Comparison of ENCODE assay signal across 15 cellular contexts in genomic region chr10:68828833-68829232, GRCh38. TPM values are rescaled to one million over a fixed set of nuclear protein-coding genes. Genes with fewer than 3 reads are reported as not detected.
DNase-seq lines count a peak whose midpoint lies in the region; ATAC-seq and TF ChIP-seq lines count a peak whose summit lies in the region.
"Had no signal": no experiment of that assay in that cellular context is flagged by ENCODE, and none has a peak within 500 bp of the region (broad histone marks: within the 10 kb centered on the region; RNA-seq: fewer than 3 reads in every experiment).

No MANE protein-coding gene starts in this region.

- H3K27ac Mint-ChIP-seq in activated naive CD8-positive, alpha-beta T cell = peak overlapping the region; percentile 16
- no peak overlapping the region for H3K27ac Mint-ChIP-seq in activated naive CD8-positive, alpha-beta T cell treated with anti-CD3 and anti-CD28 coated beads for 36 hours
- H3K27ac Mint-ChIP-seq in immature natural killer cell = no peak overlapping the region

- peaks cover 7% of the 10 kb centered on the region; the same call in 1 of the 2 replicates for H3K4me1 ChIP-seq in Panc1 (ENCODE audit: control insufficient read depth, insufficient read depth, low read length)
- H3K4me1 ChIP-seq: BE2C had no signal

- H3K4me3 ChIP-seq in Panc1 (ENCODE audit: low read depth in 2 of 2, low read length in 2 of 2) = no peak overlapping the region

- TF ChIP-seq CTCF in Panc1 (IDR thresholded peaks at IDR 0.05) = no peak

- in situ Hi-C loops in Panc1 (cut with HindIII; ENCODE audit: low pct_unique_long_range_greater_than_20kb, low sequenced_read_pairs) = no loop called here

- H3K36me3 ChIP-seq in Panc1 (ENCODE audit: control insufficient read depth, insufficient read depth, low read length) = no peaks in the 10 kb centered on the region
- H3K36me3 ChIP-seq: BE2C, neutrophil had no signal

- no peaks in the 10 kb centered on the region for H3K36me3 Mint-ChIP-seq in activated naive CD8-positive, alpha-beta T cell
- H3K36me3 Mint-ChIP-seq in activated naive CD8-positive, alpha-beta T cell treated with anti-CD3 and anti-CD28 coated beads for 36 hours = no peaks in the 10 kb centered on the region
- H3K36me3 Mint-ChIP-seq in immature natural killer cell = no peaks in the 10 kb centered on the region

- no peaks in the 10 kb centered on the region for H3K27me3 Mint-ChIP-seq in activated naive CD8-positive, alpha-beta T cell
- peaks cover 16% of the 10 kb centered on the region for H3K27me3 Mint-ChIP-seq in activated naive CD8-positive, alpha-beta T cell treated with anti-CD3 and anti-CD28 coated beads for 36 hours
- peaks cover 3 to 14% (median 7%) of the 10 kb centered on the region in 3 donors for H3K27me3 Mint-ChIP-seq in immature natural killer cell (ENCODE audit: low read depth in 3 of 3)

- intact Hi-C loops in Panc1 (cut with micrococcal nuclease; ENCODE audit: unreplicated experiment) = no loop called here
- intact Hi-C loops in left cardiac atrium (cut with DNase I) = no loop called here
- intact Hi-C loops in posterior cingulate gyrus (cut with DNase I) = loop anchor here (5.0 kb wide), 1 partner anchor 68 kb away; no protein-coding TSS in a partner anchor

- no peak for DNase-seq in activated naive CD8-positive, alpha-beta T cell treated with anti-CD3 and anti-CD28 coated beads for 36 hours
- DNase-seq in Panc1 (ENCODE audit: low read depth, low spot score) = no peak
- DNase-seq in immature natural killer cell = no peak
- DNase-seq in left cardiac atrium = no peak
- DNase-seq in posterior cingulate gyrus = no peak
- DNase-seq: kidney glomerular epithelial cell, NCI-H524 treated with DMSO at 0.1 percent for 48 hours, SHP77 treated with DMSO at 0.1 percent for 48 hours had no signal

- POLR2A ChIA-PET in Panc1 (lab: Charles Lee) = no interaction called here

- H3K4me1 Mint-ChIP-seq in activated naive CD8-positive, alpha-beta T cell (ENCODE audit: low read depth) = peaks cover 19% of the 10 kb centered on the region
- peaks cover 5% of the 10 kb centered on the region for H3K4me1 Mint-ChIP-seq in activated naive CD8-positive, alpha-beta T cell treated with anti-CD3 and anti-CD28 coated beads for 36 hours
- H3K4me1 Mint-ChIP-seq in immature natural killer cell = peaks cover 0 to 8% of the 10 kb centered on the region in 2 donors

- BruUV-seq in Panc1 (replicated peaks; lab: Mats Ljungman, UMichigan) = TSS peak; percentile 68

- CTCF ChIA-PET in Panc1 (lab: Charles Lee) = interaction anchor here (0.6 kb wide), 1 partner anchor 278 kb away, joined by 3 read pairs; no protein-coding TSS in a partner anchor

- H3K4me3 Mint-ChIP-seq in activated naive CD8-positive, alpha-beta T cell = peak overlapping the region; percentile 57
- no peak overlapping the region for H3K4me3 Mint-ChIP-seq in activated naive CD8-positive, alpha-beta T cell treated with anti-CD3 and anti-CD28 coated beads for 36 hours
- peak overlapping the region; percentile 48 to 71 (median 55) for H3K4me3 Mint-ChIP-seq in immature natural killer cell

- ATAC-seq in Panc1 = no peak
- ATAC-seq in HG03039 (IDR thresholded peaks at IDR 0.05; ENCODE audit: unreplicated experiment) = no peak
- ATAC-seq in left cardiac atrium = no peak
- no peak for ATAC-seq in GM21447 (IDR thresholded peaks at IDR 0.05; ENCODE audit: unreplicated experiment)

- no peaks in the 10 kb centered on the region for H3K9me3 Mint-ChIP-seq in activated naive CD8-positive, alpha-beta T cell (ENCODE audit: low read depth)
- H3K9me3 Mint-ChIP-seq in activated naive CD8-positive, alpha-beta T cell treated with anti-CD3 and anti-CD28 coated beads for 36 hours = no peaks in the 10 kb centered on the region
- H3K9me3 Mint-ChIP-seq in immature natural killer cell = no peaks in the 10 kb centered on the region

- no peak overlapping the region for H3K27ac ChIP-seq in Panc1 (ENCODE audit: low read length)
- H3K27ac ChIP-seq: HL-60, neutrophil, VCaP had no signal

- H3K27me3 ChIP-seq in Panc1 (ENCODE audit: control insufficient read depth, insufficient read depth, low read length) = no peaks in the 10 kb centered on the region
- H3K27me3 ChIP-seq: BE2C had no signal

- no peaks in the 10 kb centered on the region for H3K9me3 ChIP-seq in Panc1 (ENCODE audit: control insufficient read depth, insufficient read depth, low read depth, low read length)
- H3K9me3 ChIP-seq: BE2C, neutrophil had no signal

RNA-seq across cellular contexts. Expression of gene STOX1, which starts 1.5 kb away (rescaled TPM):
- total RNA-seq in activated naive CD8-positive, alpha-beta T cell treated with anti-CD3 and anti-CD28 coated beads for 36 hours = under 1 TPM; 0.35 to 0.64 TPM
- 5.8 TPM for total RNA-seq in Panc1 (2021; ENCODE audit: unreplicated experiment)
- polyA plus RNA-seq in Panc1 (2012; ENCODE audit: insufficient read length) = 2.2 TPM
- polyA plus RNA-seq in immature natural killer cell = not detected
- 1 to 10 TPM in 1 of 2 donors, under 1 TPM in 1; 0.68 to 1.9 TPM for total RNA-seq in left cardiac atrium
